ENCODE assay signal across 9 cellular contexts in the genomic region with DNA sequence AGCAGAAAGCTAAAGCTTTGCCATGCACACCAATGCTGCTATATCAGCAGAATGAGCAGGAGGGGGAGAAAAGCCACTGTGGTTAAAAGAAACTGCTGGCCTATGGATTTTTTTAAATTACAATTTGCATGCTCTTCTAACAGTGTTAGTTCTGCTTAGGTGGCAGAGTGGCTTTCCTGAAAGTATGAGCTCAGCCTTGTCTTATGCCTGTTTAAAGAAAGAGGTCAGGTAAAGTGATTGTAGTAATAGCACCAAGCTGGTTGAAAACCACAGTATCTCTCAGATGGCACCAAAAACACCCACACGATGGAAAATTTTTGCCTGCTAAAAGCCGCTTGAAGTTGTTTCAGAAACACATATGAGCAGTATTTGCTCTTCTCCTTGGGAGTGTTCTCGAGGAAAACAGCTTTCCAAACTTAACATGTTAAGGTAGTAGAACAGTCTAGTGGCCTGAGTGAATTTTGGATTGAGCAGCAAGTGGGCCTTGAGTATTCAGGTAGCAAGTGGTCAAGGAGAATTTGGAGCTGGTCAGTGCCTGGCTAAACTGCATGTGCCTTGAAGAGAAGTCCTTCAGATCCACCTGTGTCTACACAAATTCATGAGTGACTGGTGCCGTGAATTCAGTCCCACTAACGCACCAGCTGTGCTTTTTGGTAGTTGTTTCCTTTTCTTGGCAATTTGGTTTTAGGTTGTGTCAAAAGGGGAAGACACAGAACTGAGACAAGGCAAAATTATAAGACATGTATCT. TPM values are rescaled to one million over a fixed set of nuclear protein-coding genes. Genes with fewer than 3 reads are reported as not detected.
A peak's percentile ranks its signal among the peaks of the same experiment; 100 is the strongest.
DNase-seq lines count a peak whose midpoint lies in the region; ATAC-seq and TF ChIP-seq lines count a peak whose summit lies in the region.
"Had no signal": no experiment of that assay in that cellular context is flagged by ENCODE, and none has a peak within 500 bp of the region (broad histone marks: within the 10 kb centered on the region; RNA-seq: fewer than 3 reads in every experiment).

No MANE protein-coding gene starts in this region.

- peak overlapping the region; percentile 62 for H3K4me3 Mint-ChIP-seq in activated CD4-positive, alpha-beta T cell treated with anti-CD3 and anti-CD28 coated beads, Interleukin-2, amount 10 ng/mL, durations not matched to agents 7 days and 5 days

- no peak overlapping the region for H3K4me2 ChIP-seq in osteoblast (ENCODE audit: insufficient read depth, low read length)

- H3K27ac ChIP-seq in osteoblast (ENCODE audit: low read depth, low read length) = no peak overlapping the region

- H3K36me3 Mint-ChIP-seq in activated CD4-positive, alpha-beta T cell treated with anti-CD3 and anti-CD28 coated beads, Interleukin-2, amount 10 ng/mL, durations not matched to agents 7 days and 5 days (ENCODE audit: low read depth) = peaks cover 13% of the 10 kb centered on the region

- POLR2A ChIA-PET in activated CD4-positive, alpha-beta T cell treated with anti-CD3 and anti-CD28 coated beads, Interleukin-2, amount 10 ng/mL, durations not matched to agents 7 days and 5 days (lab: Charles Lee) = interaction anchor here (0.7 to 1.7 kb wide), 4 partner anchors 14 to 56 kb away, joined by 3 to 6 read pairs (median 4); no protein-coding TSS in a partner anchor

- no peaks in the 10 kb centered on the region for H3K27me3 Mint-ChIP-seq in activated CD4-positive, alpha-beta T cell treated with anti-CD3 and anti-CD28 coated beads, Interleukin-2, amount 10 ng/mL, durations not matched to agents 7 days and 5 days

- H2AFZ ChIP-seq in osteoblast (ENCODE audit: low read length) = peak overlapping the region; percentile 2

- no peaks in the 10 kb centered on the region for H3K9me3 ChIP-seq in osteoblast (ENCODE audit: low read depth, low read length)
- H3K9me3 ChIP-seq: heart right ventricle had no signal

- H3K4me3 ChIP-seq in osteoblast (ENCODE audit: insufficient read depth, low read length) = no peak overlapping the region
- H3K4me3 ChIP-seq: heart right ventricle had no signal

- no peaks in the 10 kb centered on the region for H3K4me1 ChIP-seq in osteoblast (ENCODE audit: insufficient read depth, low read length)

- H4K20me1 ChIP-seq in osteoblast (ENCODE audit: insufficient read depth, low read length) = no peaks in the 10 kb centered on the region

- H3K9me3 Mint-ChIP-seq in activated CD4-positive, alpha-beta T cell treated with anti-CD3 and anti-CD28 coated beads, Interleukin-2, amount 10 ng/mL, durations not matched to agents 7 days and 5 days = peaks cover 7% of the 10 kb centered on the region

- H3K27me3 ChIP-seq in osteoblast (ENCODE audit: insufficient read depth, low read length) = no peaks in the 10 kb centered on the region
- H3K27me3 ChIP-seq: heart right ventricle had no signal

- no peak for TF ChIP-seq CTCF in osteoblast (IDR thresholded peaks at IDR 0.05; ENCODE audit: extremely low read depth, low read depth, low read length)

- H3K79me2 ChIP-seq in osteoblast (ENCODE audit: insufficient read depth, low read length) = no peaks in the 10 kb centered on the region

- H3K4me1 Mint-ChIP-seq in activated CD4-positive, alpha-beta T cell treated with anti-CD3 and anti-CD28 coated beads, Interleukin-2, amount 10 ng/mL, durations not matched to agents 7 days and 5 days = peaks cover 64% of the 10 kb centered on the region

- CTCF ChIA-PET in activated CD4-positive, alpha-beta T cell treated with anti-CD3 and anti-CD28 coated beads, Interleukin-2, amount 10 ng/mL, durations not matched to agents 7 days and 5 days (lab: Charles Lee) = interaction anchor here (0.8 to 2.8 kb wide), 14 partner anchors 8 to 65 kb away, joined by 3 to 17 read pairs (median 4); partner anchors contain the start of gene NDUFV2

- H3K36me3 ChIP-seq in osteoblast (ENCODE audit: insufficient read depth, low read length) = no peaks in the 10 kb centered on the region
- H3K36me3 ChIP-seq: heart right ventricle had no signal

- ATAC-seq in GM19372 (IDR thresholded peaks at IDR 0.05; ENCODE audit: low read depth, unreplicated experiment) = peak; percentile 84
- ATAC-seq in HG03045 (IDR thresholded peaks at IDR 0.05; ENCODE audit: unreplicated experiment) = peak; percentile 86
- no peak for ATAC-seq in left lobe of liver

- DNase-seq in activated CD4-positive, alpha-beta T cell treated with anti-CD3 and anti-CD28 coated beads, Interleukin-2, amount 10 ng/mL, durations not matched to agents 7 days and 5 days = peak; percentile 59
- DNase-seq in osteoblast (ENCODE audit: insufficient read length, low spot score, missing footprints) (no peak), left lobe of liver (ENCODE audit: low spot score) (no peak), Kasumi-1 (lab: John Stamatoyannopoulos, UW) (no peak), NCI-H226 (no peak), DMS79 treated with DMSO at 0.1 percent for 48 hours (lab: John Stamatoyannopoulos, UW) (no peak)
- DNase-seq: heart right ventricle had no signal

- peak overlapping the region; percentile 96 for H3K27ac Mint-ChIP-seq in activated CD4-positive, alpha-beta T cell treated with anti-CD3 and anti-CD28 coated beads, Interleukin-2, amount 10 ng/mL, durations not matched to agents 7 days and 5 days

RNA-seq across cellular contexts. Expression of gene NDUFV2, which starts 19.6 kb away (rescaled TPM):
- 100 to 1,000 TPM; 177 to 185 TPM for total RNA-seq in activated CD4-positive, alpha-beta T cell treated with anti-CD3 and anti-CD28 coated beads, Interleukin-2, amount 10 ng/mL, durations not matched to agents 7 days and 5 days
- total RNA-seq in osteoblast = 95.9 and 102 TPM in 2 replicates
- total RNA-seq in left lobe of liver = 151 TPM

RNA-seq across cellular contexts. Expression of gene ANKRD12, which starts 53.6 kb away (rescaled TPM):
- 100 to 1,000 TPM in 1 of 2 experiments, 10 to 100 TPM in 1; 79.4 to 107 TPM for total RNA-seq in activated CD4-positive, alpha-beta T cell treated with anti-CD3 and anti-CD28 coated beads, Interleukin-2, amount 10 ng/mL, durations not matched to agents 7 days and 5 days
- 47.8 and 53.9 TPM in 2 replicates for total RNA-seq in osteoblast
- 15.0 TPM for total RNA-seq in left lobe of liver
